In the genomic region with DNA sequence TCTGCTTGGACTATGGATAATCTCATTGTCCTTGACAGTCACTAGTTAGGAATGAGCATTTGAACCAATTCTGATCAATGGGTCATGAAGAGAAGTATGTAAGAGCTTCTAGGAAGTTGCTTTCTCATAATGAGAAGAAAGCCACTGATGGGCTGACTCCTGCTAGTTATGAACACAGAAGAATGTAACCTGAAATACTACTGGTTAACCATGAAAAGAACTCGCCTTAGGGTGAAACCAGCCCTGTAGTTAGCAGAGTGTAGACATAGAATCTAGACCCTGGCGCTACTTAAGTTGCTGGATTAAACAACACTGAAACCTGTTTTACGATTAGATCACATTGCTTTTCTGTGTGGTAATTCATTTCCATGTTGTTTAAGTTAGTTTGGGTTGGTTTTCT, we compare ENCODE assay signal across 22 cellular contexts.
"Had no signal": no experiment of that assay in that cellular context is flagged by ENCODE, and none has a peak within 500 bp of the region (broad histone marks: within the 10 kb centered on the region; RNA-seq: fewer than 3 reads in every experiment).

No MANE protein-coding gene starts in this region.

- H3K4me3 Mint-ChIP-seq: immature natural killer cell, mesothelial cell of epicardium had no signal

- H3K27ac Mint-ChIP-seq: immature natural killer cell, mesothelial cell of epicardium had no signal

- H3K27me3 ChIP-seq: dorsolateral prefrontal cortex, esophagus muscularis mucosa, foreskin keratinocyte, gastroesophageal sphincter, heart left ventricle, hepatocyte, left lung had no signal

- H3K27ac ChIP-seq: coronary artery, dorsolateral prefrontal cortex, esophagus muscularis mucosa, foreskin keratinocyte, gastroesophageal sphincter, heart left ventricle, hepatocyte, left lung, lower lobe of right lung had no signal

- ATAC-seq: foreskin keratinocyte, gastroesophageal sphincter, heart left ventricle, left cardiac atrium, left lung, left ventricle myocardium superior, lower lobe of right lung, mucosa of descending colon had no signal

- H3K4me1 Mint-ChIP-seq: immature natural killer cell, mesothelial cell of epicardium had no signal

- H3K4me3 ChIP-seq: coronary artery, dorsolateral prefrontal cortex, esophagus muscularis mucosa, gastroesophageal sphincter, heart left ventricle, hepatocyte, left lung, lower lobe of right lung, mucosa of descending colon had no signal

- DNase-seq: dermis blood vessel endothelial cell; dorsolateral prefrontal cortex; effector CD4-positive, alpha-beta T cell; effector memory CD4-positive, alpha-beta T cell; foreskin keratinocyte; heart left ventricle; hypothalamus; immature natural killer cell; islet precursor cell; kidney; kidney glomerular epithelial cell; left cardiac atrium; left lung; left ventricle myocardium superior; lower lobe of right lung; mesenchymal stem cell; mucosa of descending colon had no signal

- H3K4me1 ChIP-seq: esophagus muscularis mucosa, foreskin keratinocyte, gastroesophageal sphincter, heart left ventricle, left lung, lower lobe of right lung had no signal

- H3K79me2 ChIP-seq: hepatocyte had no signal

- H2AFZ ChIP-seq: hepatocyte had no signal

- H3K4me2 ChIP-seq: hepatocyte had no signal
